21 cellular contexts compared by ENCODE assay signal in genomic region chrX:107485019-107485418, GRCh38. TPM values are rescaled to one million over a fixed set of nuclear protein-coding genes. Genes with fewer than 3 reads are reported as not detected.
DNase-seq lines count a peak whose midpoint lies in the region; ATAC-seq and TF ChIP-seq lines count a peak whose summit lies in the region.
"Had no signal": no experiment of that assay in that cellular context is flagged by ENCODE, and none has a peak within 500 bp of the region (broad histone marks: within the 10 kb centered on the region; RNA-seq: fewer than 3 reads in every experiment).

No MANE protein-coding gene starts in this region.

- H3K36me3 Mint-ChIP-seq in activated CD4-positive, alpha-beta T cell treated with anti-CD3 and anti-CD28 coated beads for 36 hours (ENCODE audit: low read depth), result no peaks in the 10 kb centered on the region
- H3K36me3 Mint-ChIP-seq: activated CD4-positive, alpha-beta memory T cell treated with anti-CD3 and anti-CD28 coated beads for 36 hours; activated naive CD8-positive, alpha-beta T cell treated with anti-CD3 and anti-CD28 coated beads, Interleukin-2, amount 10 ng/mL, durations not matched to agents 7 days and 5 days; CD8-positive, alpha-beta T cell; natural killer cell; stimulated activated memory B cell treated with anti-CD40 and anti-IgM and Interleukin-4, amounts not matched to agents 10 μg/mL and 1 μg/mL and 100 μg/mL, for 72 hours had no signal

- H3K4me3 ChIP-seq in cardiac muscle cell (no peak overlapping the region), heart left ventricle (no peak overlapping the region), epithelial cell of esophagus (ENCODE audit: low read length) (no peak overlapping the region), stomach smooth muscle (ENCODE audit: low read length in 2 of 2) (no peak overlapping the region), left lung (no peak overlapping the region), body of pancreas (no peak overlapping the region)
- H3K4me3 ChIP-seq: lung, Peyer's patch, prostate gland, upper lobe of right lung had no signal

- ATAC-seq in heart left ventricle (no peak), left lung (no peak), body of pancreas (no peak)
- no peak for ATAC-seq in activated CD4-positive, alpha-beta T cell treated with anti-CD3 and anti-CD28 coated beads for 36 hours
- ATAC-seq: activated T-cell treated with anti-CD3 and anti-CD28 coated beads, Interleukin-2, amount 50 U/mL, for 4 hours; CD8-positive, alpha-beta T cell; natural killer cell; stimulated activated memory B cell treated with anti-CD40 and anti-IgM and Interleukin-4, amounts not matched to agents 10 μg/mL and 1 μg/mL and 100 μg/mL, for 72 hours; upper lobe of right lung had no signal

- TF ChIP-seq CTCF in cardiac muscle cell (IDR thresholded peaks at IDR 0.05; ENCODE audit: low read depth, low read length) (no peak), heart left ventricle (IDR thresholded peaks at IDR 0.05) (peak in 1 of 12 donors; percentile 11), epithelial cell of esophagus (IDR thresholded peaks at IDR 0.05; ENCODE audit: insufficient read depth, low read depth, low read length, missing control alignments) (peak; percentile 46), left lung (IDR thresholded peaks at IDR 0.05) (no peak), body of pancreas (IDR thresholded peaks at IDR 0.05) (no peak)

- no peaks in the 10 kb centered on the region for H3K36me3 ChIP-seq in cardiac muscle cell
- no peaks in the 10 kb centered on the region for H3K36me3 ChIP-seq in heart left ventricle
- H3K36me3 ChIP-seq in stomach smooth muscle (ENCODE audit: control insufficient read depth in 2 of 2, insufficient read depth in 2 of 2, low read length in 2 of 2), result no peaks in the 10 kb centered on the region
- no peaks in the 10 kb centered on the region for H3K36me3 ChIP-seq in left lung
- no peaks in the 10 kb centered on the region for H3K36me3 ChIP-seq in body of pancreas (replicated peaks in 1 of 2; ENCODE audit: insufficient read depth in 1 of 2, low read depth in 2 of 2)
- H3K36me3 ChIP-seq: Peyer's patch, prostate gland, upper lobe of right lung had no signal

- no peak overlapping the region for H3K27ac Mint-ChIP-seq in activated CD4-positive, alpha-beta T cell treated with anti-CD3 and anti-CD28 coated beads for 36 hours
- H3K27ac Mint-ChIP-seq: activated CD4-positive, alpha-beta memory T cell treated with anti-CD3 and anti-CD28 coated beads for 36 hours; activated naive CD8-positive, alpha-beta T cell treated with anti-CD3 and anti-CD28 coated beads, Interleukin-2, amount 10 ng/mL, durations not matched to agents 7 days and 5 days; CD8-positive, alpha-beta T cell; natural killer cell; stimulated activated memory B cell treated with anti-CD40 and anti-IgM and Interleukin-4, amounts not matched to agents 10 μg/mL and 1 μg/mL and 100 μg/mL, for 72 hours had no signal

- H3K27ac ChIP-seq in cardiac muscle cell (peak overlapping the region; percentile 78), heart left ventricle (no peak overlapping the region), stomach smooth muscle (ENCODE audit: low read length) (peak overlapping the region; percentile 66), left lung (no peak overlapping the region), body of pancreas (no peak overlapping the region)
- H3K27ac ChIP-seq: Peyer's patch, prostate gland, upper lobe of right lung had no signal

- DNase-seq in cardiac muscle cell (ENCODE audit: low read depth in 1 of 2, low spot score in 1 of 2), result peak in 1 of 2 donors; percentile 1
- no peak for DNase-seq in heart left ventricle
- DNase-seq in OCI-M1 (lab: John Stamatoyannopoulos, UW), result peak; percentile 6
- peak; percentile 11 for DNase-seq in epithelial cell of esophagus (ENCODE audit: low read depth)
- no peak for DNase-seq in left lung
- DNase-seq in activated CD4-positive, alpha-beta T cell treated with anti-CD3 and anti-CD28 coated beads for 36 hours, result no peak
- no peak for DNase-seq in body of pancreas
- DNase-seq: activated CD4-positive, alpha-beta memory T cell treated with anti-CD3 and anti-CD28 coated beads for 36 hours; activated naive CD8-positive, alpha-beta T cell treated with anti-CD3 and anti-CD28 coated beads, Interleukin-2, amount 10 ng/mL, durations not matched to agents 7 days and 5 days; activated T-cell treated with anti-CD3 and anti-CD28 coated beads, Interleukin-2, amount 50 U/mL, for 4 hours; CD8-positive, alpha-beta T cell; cerebellar nuclear complex; foreskin melanocyte; natural killer cell; Peyer's patch; SW 1271; upper lobe of right lung had no signal

- no peak overlapping the region for H3K4me3 Mint-ChIP-seq in activated CD4-positive, alpha-beta T cell treated with anti-CD3 and anti-CD28 coated beads for 36 hours
- H3K4me3 Mint-ChIP-seq: activated CD4-positive, alpha-beta memory T cell treated with anti-CD3 and anti-CD28 coated beads for 36 hours; activated naive CD8-positive, alpha-beta T cell treated with anti-CD3 and anti-CD28 coated beads, Interleukin-2, amount 10 ng/mL, durations not matched to agents 7 days and 5 days; activated T-cell treated with anti-CD3 and anti-CD28 coated beads, Interleukin-2, amount 50 U/mL, for 4 hours; CD8-positive, alpha-beta T cell; natural killer cell; stimulated activated memory B cell treated with anti-CD40 and anti-IgM and Interleukin-4, amounts not matched to agents 10 μg/mL and 1 μg/mL and 100 μg/mL, for 72 hours had no signal

- H3K27me3 ChIP-seq in cardiac muscle cell (no peaks in the 10 kb centered on the region), heart left ventricle (peaks cover 0 to 24% (median 0%) of the 10 kb centered on the region in 9 donors), stomach smooth muscle (ENCODE audit: control insufficient read depth in 1 of 2, insufficient read depth in 2 of 2, low read length in 2 of 2) (peaks cover 0 to 17% of the 10 kb centered on the region in 2 donors), left lung (peaks cover 0 to 9% of the 10 kb centered on the region in 2 donors), body of pancreas (no peaks in the 10 kb centered on the region)
- H3K27me3 ChIP-seq: Peyer's patch, upper lobe of right lung had no signal

- H3K4me1 ChIP-seq in cardiac muscle cell (ENCODE audit: low read depth), result peaks cover 41% of the 10 kb centered on the region
- no peaks in the 10 kb centered on the region for H3K4me1 ChIP-seq in heart left ventricle
- peaks cover 25% of the 10 kb centered on the region for H3K4me1 ChIP-seq in stomach smooth muscle (ENCODE audit: control insufficient read depth, insufficient read depth, low read length)
- no peaks in the 10 kb centered on the region for H3K4me1 ChIP-seq in left lung
- H3K4me1 ChIP-seq in body of pancreas, result no peaks in the 10 kb centered on the region
- H3K4me1 ChIP-seq: Peyer's patch, prostate gland, upper lobe of right lung had no signal

- H3K27me3 Mint-ChIP-seq in activated CD4-positive, alpha-beta T cell treated with anti-CD3 and anti-CD28 coated beads for 36 hours, result no peaks in the 10 kb centered on the region
- H3K27me3 Mint-ChIP-seq: activated CD4-positive, alpha-beta memory T cell treated with anti-CD3 and anti-CD28 coated beads for 36 hours; stimulated activated memory B cell treated with anti-CD40 and anti-IgM and Interleukin-4, amounts not matched to agents 10 μg/mL and 1 μg/mL and 100 μg/mL, for 72 hours had no signal

- H3K9me3 ChIP-seq in cardiac muscle cell (ENCODE audit: low read depth) (no peaks in the 10 kb centered on the region), heart left ventricle (no peaks in the 10 kb centered on the region), stomach smooth muscle (ENCODE audit: control insufficient read depth in 2 of 2, low read length in 2 of 2) (no peaks in the 10 kb centered on the region), left lung (no peaks in the 10 kb centered on the region), body of pancreas (no peaks in the 10 kb centered on the region)
- H3K9me3 ChIP-seq: Peyer's patch, prostate gland, upper lobe of right lung had no signal

- WGBS in heart left ventricle, 4 donors, result 51 to 58% (median 54%) methylated on average over 5 of the region's 5 CpGs
- 68 to 77% methylated on average over 5 of the region's 5 CpGs for WGBS in body of pancreas, 2 donors

- POLR2A ChIA-PET in activated CD4-positive, alpha-beta T cell treated with anti-CD3 and anti-CD28 coated beads for 36 hours (lab: Charles Lee), result no interaction called here

- TF ChIP-seq POLR2A in heart left ventricle (IDR thresholded peaks at IDR 0.05) (no peak), body of pancreas (IDR thresholded peaks at IDR 0.05) (no peak)

- CTCF ChIA-PET in activated CD4-positive, alpha-beta T cell treated with anti-CD3 and anti-CD28 coated beads for 36 hours (lab: Charles Lee), result no interaction called here

- H3K9me3 Mint-ChIP-seq in activated CD4-positive, alpha-beta T cell treated with anti-CD3 and anti-CD28 coated beads for 36 hours (ENCODE audit: low read depth), result no peaks in the 10 kb centered on the region
- H3K9me3 Mint-ChIP-seq: activated CD4-positive, alpha-beta memory T cell treated with anti-CD3 and anti-CD28 coated beads for 36 hours; activated naive CD8-positive, alpha-beta T cell treated with anti-CD3 and anti-CD28 coated beads, Interleukin-2, amount 10 ng/mL, durations not matched to agents 7 days and 5 days; activated T-cell treated with anti-CD3 and anti-CD28 coated beads, Interleukin-2, amount 50 U/mL, for 4 hours; CD8-positive, alpha-beta T cell; natural killer cell; stimulated activated memory B cell treated with anti-CD40 and anti-IgM and Interleukin-4, amounts not matched to agents 10 μg/mL and 1 μg/mL and 100 μg/mL, for 72 hours had no signal

- H3K9ac ChIP-seq in stomach smooth muscle (ENCODE audit: low read length in 2 of 2), result no peak overlapping the region

- intact Hi-C loops in heart left ventricle (cut with DNase I), result no loop called here
- intact Hi-C loops in left lung (cut with DNase I), result no loop called here
- intact Hi-C loops in activated CD4-positive, alpha-beta T cell treated with anti-CD3 and anti-CD28 coated beads for 36 hours (cut with DNase I, micrococcal nuclease), result no loop called here
- intact Hi-C loops in body of pancreas (cut with DNase I), result no loop called here

- H3K4me1 Mint-ChIP-seq in activated CD4-positive, alpha-beta T cell treated with anti-CD3 and anti-CD28 coated beads for 36 hours, result no peaks in the 10 kb centered on the region
- H3K4me1 Mint-ChIP-seq: activated naive CD8-positive, alpha-beta T cell treated with anti-CD3 and anti-CD28 coated beads, Interleukin-2, amount 10 ng/mL, durations not matched to agents 7 days and 5 days; stimulated activated memory B cell treated with anti-CD40 and anti-IgM and Interleukin-4, amounts not matched to agents 10 μg/mL and 1 μg/mL and 100 μg/mL, for 72 hours had no signal

RNA-seq across cellular contexts. Expression of gene FRMPD3, which starts 35.6 kb away (rescaled TPM):
- total RNA-seq in cardiac muscle cell (2.3 and 4.5 TPM in 2 replicates), heart left ventricle (under 1 TPM in 3 of 9 donors, not detected in 6; 0.02 to 0.11 (median 0.05) TPM), left lung (under 1 TPM; 0.32 to 0.39 TPM), body of pancreas (under 1 TPM in 1 of 2 donors, not detected in 1; 0.26 TPM)
- polyA plus RNA-seq in cardiac muscle cell (0.51 and 1.2 TPM in 2 replicates), heart left ventricle (under 1 TPM; 0.04 TPM)
- total RNA-seq in activated CD4-positive, alpha-beta T cell treated with anti-CD3 and anti-CD28 coated beads for 36 hours, result not detected
- total RNA-seq: activated CD4-positive, alpha-beta memory T cell treated with anti-CD3 and anti-CD28 coated beads for 36 hours; activated T-cell treated with anti-CD3 and anti-CD28 coated beads, Interleukin-2, amount 50 U/mL, for 4 hours had no signal

Comparison
In these comparisons a context has a peak if more than half of its experiments do, and no peak if none do; other contexts are left out.
1. H3K27ac ChIP-seq: peak in cardiac muscle cell (single experiment) and stomach smooth muscle (single experiment); none in heart left ventricle (0 of 12), left lung (0 of 2) and body of pancreas (0 of 4).
2. DNase-seq: peak in OCI-M1 (single experiment) and epithelial cell of esophagus (single experiment); none in heart left ventricle (0 of 5), left lung (0 of 2), activated CD4-positive, alpha-beta T cell treated with anti-CD3 and anti-CD28 coated beads for 36 hours (single experiment) and body of pancreas (0 of 4).